Comparison of ENCODE assay signal across 8 cellular contexts in genomic region chr5:132180134-132180745, GRCh38. TPM values are rescaled to one million over a fixed set of nuclear protein-coding genes. Genes with fewer than 3 reads are reported as not detected.
A peak's percentile ranks its signal among the peaks of the same experiment; 100 is the strongest.
DNase-seq lines count a peak whose midpoint lies in the region; ATAC-seq and TF ChIP-seq lines count a peak whose summit lies in the region.

No MANE protein-coding gene starts in this region.

- H3K36me3 Mint-ChIP-seq in neural crest cell (ENCODE audit: low read depth) = no peaks in the 10 kb centered on the region
- no peaks in the 10 kb centered on the region for H3K36me3 Mint-ChIP-seq in effector memory CD8-positive, alpha-beta T cell (ENCODE audit: insufficient read depth)

- H2AFZ ChIP-seq in SU-DHL-6 (ENCODE audit: low read depth, low read length, severe bottlenecking) = no peak overlapping the region

- no peaks in the 10 kb centered on the region for H3K9me3 Mint-ChIP-seq in neural crest cell
- H3K9me3 Mint-ChIP-seq in effector memory CD8-positive, alpha-beta T cell = no peaks in the 10 kb centered on the region

- no peak overlapping the region for H3K4me3 Mint-ChIP-seq in neural crest cell
- no peak overlapping the region for H3K4me3 Mint-ChIP-seq in effector memory CD8-positive, alpha-beta T cell

- peak; percentile 41 for TF ChIP-seq CTCF in SU-DHL-6 (IDR thresholded peaks at IDR 0.05; ENCODE audit: insufficient read depth, low read length, poor library complexity, severe bottlenecking)
- peak; percentile 80 for TF ChIP-seq CTCF in neural crest cell (conservative IDR thresholded peaks at IDR 0.05)

- peak; percentile 11 for DNase-seq in NCI-H1436 (lab: John Stamatoyannopoulos, UW)
- no peak for DNase-seq in NCI-H1436 treated with DMSO at 0.1 percent for 48 hours (lab: John Stamatoyannopoulos, UW)
- peak; percentile 76 for DNase-seq in HT1080 (ENCODE audit: low read depth)
- peak; percentile 62 for DNase-seq in fibroblast of gingiva (ENCODE audit: low read depth)
- no peak for DNase-seq in neural crest cell (ENCODE audit: low read depth, low spot score)
- no peak for DNase-seq in effector memory CD8-positive, alpha-beta T cell

- H3K9me3 ChIP-seq in SU-DHL-6 (ENCODE audit: insufficient read depth, low read length) = no peaks in the 10 kb centered on the region

- ATAC-seq in effector memory CD8-positive, alpha-beta T cell (replicated peaks) = no peak
- ATAC-seq in GM19324 (IDR thresholded peaks at IDR 0.05; ENCODE audit: low FRiP score, unreplicated experiment) = no peak

- no peaks in the 10 kb centered on the region for H3K27me3 Mint-ChIP-seq in neural crest cell (ENCODE audit: low read depth)
- no peaks in the 10 kb centered on the region for H3K27me3 Mint-ChIP-seq in effector memory CD8-positive, alpha-beta T cell

- no peaks in the 10 kb centered on the region for H3K36me3 ChIP-seq in SU-DHL-6 (ENCODE audit: low read length)

- H3K9ac ChIP-seq in SU-DHL-6 (ENCODE audit: low read length) = no peak overlapping the region

- no peak overlapping the region for H3K4me3 ChIP-seq in SU-DHL-6 (ENCODE audit: insufficient read depth, low read length, poor library complexity, severe bottlenecking)

- H3K4me2 ChIP-seq in SU-DHL-6 (ENCODE audit: low read depth, low read length, poor library complexity, severe bottlenecking) = no peak overlapping the region

- no peaks in the 10 kb centered on the region for H3K9me2 ChIP-seq in SU-DHL-6 (replicated peaks; ENCODE audit: insufficient read depth, low read length)

- H3K27me3 ChIP-seq in SU-DHL-6 (ENCODE audit: low read length) = no peaks in the 10 kb centered on the region

- peak overlapping the region; percentile 85 for H3K27ac Mint-ChIP-seq in neural crest cell (ENCODE audit: unreplicated experiment)
- H3K27ac Mint-ChIP-seq in effector memory CD8-positive, alpha-beta T cell = no peak overlapping the region

- H3K4me1 Mint-ChIP-seq in neural crest cell = peaks cover 22% of the 10 kb centered on the region
- H3K4me1 Mint-ChIP-seq in effector memory CD8-positive, alpha-beta T cell (ENCODE audit: low read depth in 2 of 2) = peaks cover 14 to 16% of the 10 kb centered on the region in 2 donors

- H4K20me1 ChIP-seq in SU-DHL-6 (ENCODE audit: low read depth, low read length) = no peaks in the 10 kb centered on the region

- no peak overlapping the region for H3K27ac ChIP-seq in SU-DHL-6 (ENCODE audit: low read depth, low read length)

- H3F3A ChIP-seq in SU-DHL-6 (ENCODE audit: insufficient read depth) = no peaks in the 10 kb centered on the region

- H3K79me2 ChIP-seq in SU-DHL-6 (ENCODE audit: insufficient read depth, low read length) = no peaks in the 10 kb centered on the region

RNA-seq across cellular contexts. Expression of gene P4HA2, which starts 47.4 kb away (rescaled TPM):
- total RNA-seq in HT1080 (2014; rRNA removed; shearing (Covaris generic)) = 17.6 and 19.6 TPM in 2 replicates
- 30.1 and 31.2 TPM in 2 replicates for polyA plus RNA-seq in HT1080 (2015; cell fraction: cytosol; rRNA removed)
- polyA plus RNA-seq in HT1080 (2015; cell fraction: nucleus; rRNA removed) = 118 and 130 TPM in 2 replicates
- 10.8 and 11.3 TPM in 2 replicates for total RNA-seq in neural crest cell

Comparison
In these comparisons a context has a peak if more than half of its experiments do, and no peak if none do; other contexts are left out.
1. DNase-seq: peak in NCI-H1436 (single experiment), HT1080 (single experiment) and fibroblast of gingiva (single experiment); none in NCI-H1436 treated with DMSO at 0.1 percent for 48 hours (single experiment), neural crest cell (single experiment) and effector memory CD8-positive, alpha-beta T cell (0 of 3).